13 cellular contexts compared by ENCODE assay signal in the genomic region with DNA sequence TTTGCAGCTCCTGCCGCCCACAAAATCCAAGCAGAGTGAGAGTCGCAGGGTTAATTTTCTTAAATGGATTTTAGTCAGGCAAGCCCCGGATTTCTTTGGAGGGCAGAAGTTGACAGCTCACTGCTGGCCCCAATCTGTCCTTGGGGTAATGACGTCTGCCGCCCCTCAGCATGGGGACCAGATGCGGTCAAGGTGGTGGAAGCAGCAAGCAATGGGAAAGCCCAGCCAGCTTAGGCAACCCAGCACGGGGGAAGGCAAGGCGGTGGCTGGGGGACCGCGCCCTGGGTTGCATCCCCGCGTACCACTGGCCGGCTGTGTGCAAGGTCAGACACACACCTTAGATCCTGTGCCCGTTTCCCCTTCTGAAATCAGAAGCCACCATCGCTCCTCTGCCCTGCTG.
A peak's percentile ranks its signal among the peaks of the same experiment; 100 is the strongest.
DNase-seq lines count a peak whose midpoint lies in the region; ATAC-seq and TF ChIP-seq lines count a peak whose summit lies in the region.
"Had no signal": no experiment of that assay in that cellular context is flagged by ENCODE, and none has a peak within 500 bp of the region (broad histone marks: within the 10 kb centered on the region; RNA-seq: fewer than 3 reads in every experiment).

No MANE protein-coding gene starts in this region.

- H3K9me3 ChIP-seq in osteoblast (ENCODE audit: low read depth, low read length) = no peaks in the 10 kb centered on the region
- no peaks in the 10 kb centered on the region for H3K9me3 ChIP-seq in prostate gland
- H3K9me3 ChIP-seq in left lung = no peaks in the 10 kb centered on the region

- no peak for DNase-seq in left ventricle myocardium superior
- DNase-seq in Right ventricle myocardium inferior (ENCODE audit: missing footprints) = no peak
- DNase-seq in astrocyte of the spinal cord (ENCODE audit: low read depth, low spot score) = peak; percentile 18
- peak; percentile 30 for DNase-seq in osteoblast (ENCODE audit: insufficient read length, low spot score, missing footprints)
- DNase-seq in prostate gland (ENCODE audit: low spot score) = no peak
- no peak for DNase-seq in GDM1 (lab: John Stamatoyannopoulos, UW)
- DNase-seq in left lung = no peak
- DNase-seq: DMS153, H9, NCI-H1105, NCI-H1694, NCI-H510A treated with DMSO at 0.1 percent for 48 hours had no signal

- ATAC-seq in left ventricle myocardium superior (peak; percentile 27), Right ventricle myocardium inferior (no peak), HG03196 (IDR thresholded peaks at IDR 0.05; ENCODE audit: unreplicated experiment) (no peak), left lung (no peak)

- peaks cover 21% of the 10 kb centered on the region for H3K4me1 ChIP-seq in osteoblast (ENCODE audit: insufficient read depth, low read length)
- no peaks in the 10 kb centered on the region for H3K4me1 ChIP-seq in prostate gland (replicated peaks)
- peaks cover 0 to 5% of the 10 kb centered on the region in 2 donors for H3K4me1 ChIP-seq in left lung

- no peak for TF ChIP-seq POLR2A in prostate gland (IDR thresholded peaks at IDR 0.05)

- H3K27me3 ChIP-seq in osteoblast (ENCODE audit: insufficient read depth, low read length) = no peaks in the 10 kb centered on the region
- H3K27me3 ChIP-seq in prostate gland (replicated peaks; ENCODE audit: insufficient read depth) = peaks cover 8% of the 10 kb centered on the region
- H3K27me3 ChIP-seq in left lung = peaks cover 0 to 76% of the 10 kb centered on the region in 2 donors

- H2AFZ ChIP-seq in osteoblast (ENCODE audit: low read length) = no peak overlapping the region

- no peaks in the 10 kb centered on the region for H3K79me2 ChIP-seq in osteoblast (ENCODE audit: insufficient read depth, low read length)

- H3K4me2 ChIP-seq in osteoblast (ENCODE audit: insufficient read depth, low read length) = no peak overlapping the region

- WGBS in prostate gland = 54% methylated on average over 15 of the region's 15 CpGs

- H3K4me3 ChIP-seq in astrocyte of the spinal cord (ENCODE audit: low read depth, low read length) = no peak overlapping the region
- no peak overlapping the region for H3K4me3 ChIP-seq in osteoblast (ENCODE audit: insufficient read depth, low read length)
- no peak overlapping the region for H3K4me3 ChIP-seq in prostate gland
- H3K4me3 ChIP-seq in left lung = no peak overlapping the region

- no peaks in the 10 kb centered on the region for H4K20me1 ChIP-seq in osteoblast (ENCODE audit: insufficient read depth, low read length)

- TF ChIP-seq CTCF in astrocyte of the spinal cord (IDR thresholded peaks at IDR 0.05; ENCODE audit: low read depth, low read length) (no peak), osteoblast (IDR thresholded peaks at IDR 0.05; ENCODE audit: extremely low read depth, low read depth, low read length) (no peak), prostate gland (IDR thresholded peaks at IDR 0.05) (no peak), left lung (IDR thresholded peaks at IDR 0.05) (no peak)

- H3K36me3 ChIP-seq in osteoblast (ENCODE audit: insufficient read depth, low read length) (no peaks in the 10 kb centered on the region), prostate gland (no peaks in the 10 kb centered on the region), left lung (no peaks in the 10 kb centered on the region)

- H3K27ac ChIP-seq in osteoblast (ENCODE audit: low read depth, low read length) (no peak overlapping the region), prostate gland (no peak overlapping the region), left lung (no peak overlapping the region)

- in situ Hi-C loops in astrocyte of the spinal cord (cut with HindIII; ENCODE audit: low sequenced_read_pairs) = no loop called here

- intact Hi-C loops in left ventricle myocardium superior (cut with micrococcal nuclease) (no loop called here), Right ventricle myocardium inferior (cut with DNase I) (no loop called here), prostate gland (cut with DNase I) (no loop called here), left lung (cut with DNase I) (no loop called here)

Comparison
In these comparisons a context has a peak if more than half of its experiments do, and no peak if none do; other contexts are left out.
1. DNase-seq: peak in astrocyte of the spinal cord (single experiment) and osteoblast (single experiment); none in left ventricle myocardium superior (single experiment), Right ventricle myocardium inferior (single experiment), prostate gland (single experiment), GDM1 (single experiment) and left lung (0 of 2).